ENCODE assay signal across 1 cellular context in the genomic region with DNA sequence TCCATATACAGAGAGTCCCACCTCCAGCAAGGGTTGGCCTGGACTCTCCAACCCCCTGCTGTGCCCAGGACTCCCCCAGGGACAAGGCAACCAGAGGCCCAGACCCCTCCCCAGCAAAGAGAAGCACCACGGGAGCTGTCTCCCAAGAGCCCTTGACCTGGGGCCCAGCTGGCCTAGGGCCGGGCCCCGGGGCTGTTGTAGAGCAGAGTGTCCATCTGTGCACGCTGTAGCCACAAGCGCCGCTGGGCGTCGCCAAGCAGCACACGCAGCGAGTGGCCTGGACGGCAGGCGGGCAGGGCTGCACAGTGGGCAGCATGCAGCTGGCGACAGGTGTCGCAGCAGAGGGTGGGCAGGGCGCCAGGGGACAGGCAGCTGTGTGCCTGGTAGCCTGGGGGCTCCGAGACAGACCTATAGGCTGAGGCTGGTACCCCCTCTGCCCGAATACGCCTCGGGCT.
TF ChIP-seq lines count a peak whose summit lies in the region.

No MANE protein-coding gene starts in this region.

TF ChIP-seq in HepG2, 621 proteins besides CTCF, POLR2A, EP300 and RAD21:
- TF ChIP-seq SMARCC2 (IDR thresholded peaks at IDR 0.05) (no peak), MTA1 (CRISPR knock-in tag; IDR thresholded peaks at IDR 0.05; ENCODE audit: borderline replicate concordance) (0 out of 2 replicates have a peak, but pooled peaks have one; percentile 18), ZNF264 (CRISPR knock-in tag; IDR thresholded peaks at IDR 0.05) (no peak), ONECUT2 (CRISPR knock-in tag; IDR thresholded peaks at IDR 0.05) (no peak), JUN (CRISPR knock-in tag; IDR thresholded peaks at IDR 0.05) (no peak), NONO (IDR thresholded peaks at IDR 0.05) (no peak), NONO (CRISPR knock-in tag; conservative IDR thresholded peaks at IDR 0.05) (no peak), RBFOX2 (IDR thresholded peaks at IDR 0.05; ENCODE audit: low read depth, low read length) (peak; percentile 51), ISX (CRISPR knock-in tag; conservative IDR thresholded peaks at IDR 0.05) (no peak)
- TF ChIP-seq, protein P1, sequence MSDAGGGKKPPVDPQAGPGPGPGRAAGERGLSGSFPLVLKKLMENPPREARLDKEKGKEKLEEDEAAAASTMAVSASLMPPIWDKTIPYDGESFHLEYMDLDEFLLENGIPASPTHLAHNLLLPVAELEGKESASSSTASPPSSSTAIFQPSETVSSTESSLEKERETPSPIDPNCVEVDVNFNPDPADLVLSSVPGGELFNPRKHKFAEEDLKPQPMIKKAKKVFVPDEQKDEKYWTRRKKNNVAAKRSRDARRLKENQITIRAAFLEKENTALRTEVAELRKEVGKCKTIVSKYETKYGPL (CRISPR knock-in tag; IDR thresholded peaks at IDR 0.05), result no peak
- TF ChIP-seq, protein P2, sequence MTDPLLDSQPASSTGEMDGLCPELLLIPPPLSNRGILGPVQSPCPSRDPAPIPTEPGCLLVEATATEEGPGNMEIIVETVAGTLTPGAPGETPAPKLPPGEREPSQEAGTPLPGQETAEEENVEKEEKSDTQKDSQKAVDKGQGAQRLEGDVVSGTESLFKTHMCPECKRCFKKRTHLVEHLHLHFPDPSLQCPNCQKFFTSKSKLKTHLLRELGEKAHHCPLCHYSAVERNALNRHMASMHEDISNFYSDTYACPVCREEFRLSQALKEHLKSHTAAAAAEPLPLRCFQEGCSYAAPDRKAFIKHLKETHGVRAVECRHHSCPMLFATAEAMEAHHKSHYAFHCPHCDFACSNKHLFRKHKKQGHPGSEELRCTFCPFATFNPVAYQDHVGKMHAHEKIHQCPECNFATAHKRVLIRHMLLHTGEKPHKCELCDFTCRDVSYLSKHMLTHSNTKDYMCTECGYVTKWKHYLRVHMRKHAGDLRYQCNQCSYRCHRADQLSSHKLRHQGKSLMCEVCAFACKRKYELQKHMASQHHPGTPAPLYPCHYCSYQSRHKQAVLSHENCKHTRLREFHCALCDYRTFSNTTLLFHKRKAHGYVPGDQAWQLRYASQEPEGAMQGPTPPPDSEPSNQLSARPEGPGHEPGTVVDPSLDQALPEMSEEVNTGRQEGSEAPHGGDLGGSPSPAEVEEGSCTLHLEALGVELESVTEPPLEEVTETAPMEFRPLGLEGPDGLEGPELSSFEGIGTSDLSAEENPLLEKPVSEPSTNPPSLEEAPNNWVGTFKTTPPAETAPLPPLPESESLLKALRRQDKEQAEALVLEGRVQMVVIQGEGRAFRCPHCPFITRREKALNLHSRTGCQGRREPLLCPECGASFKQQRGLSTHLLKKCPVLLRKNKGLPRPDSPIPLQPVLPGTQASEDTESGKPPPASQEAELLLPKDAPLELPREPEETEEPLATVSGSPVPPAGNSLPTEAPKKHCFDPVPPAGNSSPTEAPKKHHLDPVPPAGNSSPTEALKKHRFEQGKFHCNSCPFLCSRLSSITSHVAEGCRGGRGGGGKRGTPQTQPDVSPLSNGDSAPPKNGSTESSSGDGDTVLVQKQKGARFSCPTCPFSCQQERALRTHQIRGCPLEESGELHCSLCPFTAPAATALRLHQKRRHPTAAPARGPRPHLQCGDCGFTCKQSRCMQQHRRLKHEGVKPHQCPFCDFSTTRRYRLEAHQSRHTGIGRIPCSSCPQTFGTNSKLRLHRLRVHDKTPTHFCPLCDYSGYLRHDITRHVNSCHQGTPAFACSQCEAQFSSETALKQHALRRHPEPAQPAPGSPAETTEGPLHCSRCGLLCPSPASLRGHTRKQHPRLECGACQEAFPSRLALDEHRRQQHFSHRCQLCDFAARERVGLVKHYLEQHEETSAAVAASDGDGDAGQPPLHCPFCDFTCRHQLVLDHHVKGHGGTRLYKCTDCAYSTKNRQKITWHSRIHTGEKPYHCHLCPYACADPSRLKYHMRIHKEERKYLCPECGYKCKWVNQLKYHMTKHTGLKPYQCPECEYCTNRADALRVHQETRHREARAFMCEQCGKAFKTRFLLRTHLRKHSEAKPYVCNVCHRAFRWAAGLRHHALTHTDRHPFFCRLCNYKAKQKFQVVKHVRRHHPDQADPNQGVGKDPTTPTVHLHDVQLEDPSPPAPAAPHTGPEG (CRISPR knock-in tag; IDR thresholded peaks at IDR 0.05), result no peak
